ENCODE assay signal across 2 cellular contexts in the genomic region with DNA sequence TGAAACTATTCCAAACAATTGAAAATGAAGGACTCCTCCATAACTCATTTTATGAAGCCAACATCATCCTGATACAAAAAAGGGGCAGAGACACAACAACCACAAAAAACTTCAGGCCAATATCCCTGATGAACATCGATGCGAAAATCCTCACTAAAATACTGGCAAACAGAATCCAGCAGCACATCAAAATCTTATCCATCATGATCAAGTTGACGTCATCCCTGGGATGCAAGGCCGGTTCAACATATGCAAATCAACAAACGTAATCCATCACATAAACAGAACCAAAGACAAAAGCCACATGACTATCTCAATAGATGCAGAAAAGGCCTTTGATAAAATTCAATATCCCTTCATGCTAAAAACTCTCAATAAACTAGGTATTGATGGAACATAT.
A peak's percentile ranks its signal among the peaks of the same experiment; 100 is the strongest.
DNase-seq lines count a peak whose midpoint lies in the region; ATAC-seq, FAIRE-seq and TF ChIP-seq lines count a peak whose summit lies in the region.
"Not testable (repeated sequence)": the region's sequence is repeated elsewhere in the genome, so short reads cannot be mapped to it uniquely, and the experiment has no call there.

No MANE protein-coding gene starts in this region.

- not testable (repeated sequence) for BruUV-seq in HepG2 (replicated peaks; lab: Mats Ljungman, UMichigan)

- CTCF ChIA-PET in HEK293 (lab: Yijun Ruan, JAX): interaction anchor here (0.6 kb wide), 1 partner anchor 1844 kb away, joined by 3 read pairs; no protein-coding TSS in a partner anchor
- CTCF ChIA-PET in HepG2 (lab: Yijun Ruan, JAX; ENCODE audit: low intra/inter-chr PET ratio, low total read pairs): not testable (repeated sequence)

- not testable (repeated sequence) for H3K36me3 ChIP-seq in HEK293 (ENCODE audit: control insufficient read depth in 2 of 2, insufficient read depth in 1 of 2, low read length in 2 of 2); HepG2 (replicated peaks in 1 of 2; ENCODE audit: control insufficient read depth in 1 of 2, insufficient read depth in 2 of 2, low read length in 2 of 2)

- not testable (repeated sequence) for H3K27me3 ChIP-seq in HepG2 (ENCODE audit: control insufficient read depth in 1 of 2, insufficient read depth in 2 of 2, low read length in 2 of 2)

- not testable (repeated sequence) for H2AFZ ChIP-seq in HepG2 (ENCODE audit: low read length)

- not testable (repeated sequence) for H3K4me2 ChIP-seq in HepG2 (ENCODE audit: low read depth, low read length)

- in situ Hi-C loops in HepG2 (cut with HindIII; ENCODE audit: extremely low pct_ligation_motif_present, low pct_unique_long_range_greater_than_20kb): not testable (repeated sequence)

- intact Hi-C loops in HepG2 (cut with micrococcal nuclease; ENCODE audit: unreplicated experiment): not testable (repeated sequence)

- 2% methylated on average over 5 of the region's 5 CpGs for WGBS in HepG2 (ENCODE audit: low lambda C conversion rate)

- not testable (repeated sequence) for H3K79me2 ChIP-seq in HepG2 (ENCODE audit: insufficient read depth, low read length)

- TF ChIP-seq EP300 in HepG2 (IDR thresholded peaks at IDR 0.05; ENCODE audit: low read depth in 2 of 2, low read length in 2 of 2); HepG2 (CRISPR knock-in tag; IDR thresholded peaks at IDR 0.05; ENCODE audit: borderline replicate concordance): not testable (repeated sequence)

- not testable (repeated sequence) for H3K4me3 ChIP-seq in HEK293 (ENCODE audit: low read depth, low read length); HepG2 (replicated peaks in 1 of 3; ENCODE audit: insufficient read depth in 1 of 3, low read depth in 2 of 3, low read length in 3 of 3)

- not testable (repeated sequence) for H3K9me3 ChIP-seq in HEK293 (ENCODE audit: control insufficient read depth, insufficient read depth, low read depth, low read length)
- H3K9me3 ChIP-seq in HepG2 (ENCODE audit: low read length): peaks cover 12% of the 10 kb centered on the region; the same call in 1 of the 2 replicates

- H3K27ac ChIP-seq in HEK293 (ENCODE audit: extremely low read depth, low read depth, low read length); HepG2 (ENCODE audit: extremely low read length, insufficient read depth, low read length): not testable (repeated sequence)

- H3K9ac ChIP-seq in HepG2 (ENCODE audit: insufficient read depth, low read depth, low read length): not testable (repeated sequence)

- FAIRE-seq in HepG2 (lab: Jason Lieb, UNC): not testable (repeated sequence)

- TF ChIP-seq POLR2A in HepG2 (IDR thresholded peaks at IDR 0.05; ENCODE audit: insufficient read depth in 1 of 2, low read depth in 2 of 2, low read length in 2 of 2): not testable (repeated sequence)

- TF ChIP-seq CTCF in HEK293 (tag by site-specific recombination; IDR thresholded peaks at IDR 0.05); HepG2 (CRISPR knock-in tag; IDR thresholded peaks at IDR 0.05): not testable (repeated sequence)

- POLR2A ChIA-PET in HEK293 (lab: Yijun Ruan, JAX); HepG2 (lab: Yijun Ruan, JAX): not testable (repeated sequence)

- not testable (repeated sequence) for H4K20me1 ChIP-seq in HepG2 (ENCODE audit: insufficient read depth, low read length)

- TF ChIP-seq RAD21 in HepG2 (CRISPR knock-in tag; IDR thresholded peaks at IDR 0.05): not testable (repeated sequence)

- not testable (repeated sequence) for H3K4me1 ChIP-seq in HEK293 (ENCODE audit: control insufficient read depth, insufficient read depth, low read length); HepG2 (ENCODE audit: insufficient read depth, low read length)

- ATAC-seq in HepG2: not testable (repeated sequence)

- not testable (repeated sequence) for DNase-seq in HepG2 (ENCODE audit: low spot score)

TF ChIP-seq in HEK293, 187 proteins besides CTCF, POLR2A, EP300 and RAD21:
- TF ChIP-seq, protein P1, sequence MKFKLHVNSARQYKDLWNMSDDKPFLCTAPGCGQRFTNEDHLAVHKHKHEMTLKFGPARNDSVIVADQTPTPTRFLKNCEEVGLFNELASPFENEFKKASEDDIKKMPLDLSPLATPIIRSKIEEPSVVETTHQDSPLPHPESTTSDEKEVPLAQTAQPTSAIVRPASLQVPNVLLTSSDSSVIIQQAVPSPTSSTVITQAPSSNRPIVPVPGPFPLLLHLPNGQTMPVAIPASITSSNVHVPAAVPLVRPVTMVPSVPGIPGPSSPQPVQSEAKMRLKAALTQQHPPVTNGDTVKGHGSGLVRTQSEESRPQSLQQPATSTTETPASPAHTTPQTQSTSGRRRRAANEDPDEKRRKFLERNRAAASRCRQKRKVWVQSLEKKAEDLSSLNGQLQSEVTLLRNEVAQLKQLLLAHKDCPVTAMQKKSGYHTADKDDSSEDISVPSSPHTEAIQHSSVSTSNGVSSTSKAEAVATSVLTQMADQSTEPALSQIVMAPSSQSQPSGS (tag by site-specific recombination; IDR thresholded peaks at IDR 0.05; ENCODE audit: low read depth): peak; percentile 61

TF ChIP-seq in HepG2, 621 proteins besides CTCF, POLR2A, EP300 and RAD21:
- TF ChIP-seq ATF7 (IDR thresholded peaks at IDR 0.05): peak; percentile 90
- TF ChIP-seq ATF7, CREB1 (CRISPR knock-in tag; IDR thresholded peaks at IDR 0.05): not testable (repeated sequence)
- TF ChIP-seq CREB1 (IDR thresholded peaks at IDR 0.05): peak; percentile 79
TF ChIP-seq in HepG2: peak in this region for 2; not testable (repeated sequence) for 619.
